ENCODE assay signal across 1 cellular context in the genomic region with DNA sequence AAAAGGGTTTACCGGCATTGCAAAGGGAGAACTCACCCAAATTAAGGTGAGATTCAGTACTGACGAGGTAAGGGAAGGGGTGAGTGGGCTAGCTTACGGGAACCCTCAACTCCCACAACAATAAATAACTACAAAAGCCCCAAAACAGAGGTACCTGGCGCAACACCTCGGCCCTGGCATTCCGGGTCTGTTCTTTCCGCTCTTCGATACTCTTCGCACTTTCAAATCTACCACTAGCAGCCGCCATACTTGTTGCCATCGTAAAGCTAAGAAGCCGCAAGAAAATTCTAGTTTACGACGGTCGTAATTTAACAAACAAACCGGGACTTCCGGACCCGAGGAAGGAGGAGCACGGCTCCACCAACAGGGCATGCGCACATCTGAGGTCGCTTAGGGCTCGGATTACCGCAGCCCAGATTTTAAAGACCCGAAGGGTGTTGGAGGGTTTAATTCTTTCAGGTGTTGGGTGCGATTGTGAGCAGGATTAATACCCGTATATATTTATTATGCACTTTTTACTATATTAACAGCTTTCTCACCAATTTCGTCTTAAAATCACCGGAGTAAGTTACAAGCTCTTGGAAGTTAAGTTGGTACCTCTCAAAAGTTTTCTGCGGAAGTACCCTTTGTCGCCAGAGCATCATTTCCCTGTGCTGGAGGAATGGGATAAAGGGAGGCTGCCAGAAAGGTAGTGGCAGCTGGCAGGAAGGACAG.
TF ChIP-seq lines count a peak whose summit lies in the region.

CWF19L2 (minus strand) TSS at position 268 of the 714 bp plus-strand sequence; CDS start at position 259, 9 bp downstream.

TF ChIP-seq in H1, 55 proteins besides CTCF, POLR2A, EP300 and RAD21:
- no peak for TF ChIP-seq ZNF274 (IDR thresholded peaks at IDR 0.05; ENCODE audit: borderline replicate concordance, extremely low read depth, low read length)
- TF ChIP-seq FOSL1 (IDR thresholded peaks at IDR 0.05; ENCODE audit: insufficient read depth, low read depth, low read length), result no peak
- TF ChIP-seq ATF3 (IDR thresholded peaks at IDR 0.05; ENCODE audit: insufficient read depth, low read depth, low read length), result peak; percentile 60; the same call in 1 of the 2 replicates
- TF ChIP-seq POU5F1 (IDR thresholded peaks at IDR 0.05; ENCODE audit: low read depth, low read length), result no peak
- TF ChIP-seq TAF1 (IDR thresholded peaks at IDR 0.05; ENCODE audit: low read depth, low read length), result peak; percentile 98
- TF ChIP-seq TAF7 (optimal IDR thresholded peaks at IDR 0.05; ENCODE audit: borderline replicate concordance, low read depth, low read length), result peak; percentile 44
- TF ChIP-seq SP2 (IDR thresholded peaks at IDR 0.05; ENCODE audit: low read length), result no peak
- no peak for TF ChIP-seq ATF2 (IDR thresholded peaks at IDR 0.05; ENCODE audit: low read length)
- peak; percentile 81 for TF ChIP-seq KDM5A (IDR thresholded peaks at IDR 0.05; ENCODE audit: low read length)
- no peak for TF ChIP-seq EGR1 (IDR thresholded peaks at IDR 0.05; ENCODE audit: borderline replicate concordance, low read depth, low read length)
- no peak for TF ChIP-seq RBBP5 (IDR thresholded peaks at IDR 0.05; ENCODE audit: borderline replicate concordance, low read depth, low read length)
- TF ChIP-seq ASH2L (IDR thresholded peaks at IDR 0.05; ENCODE audit: low read length), result peak; percentile 83
- TF ChIP-seq POLR2AphosphoS5 (IDR thresholded peaks at IDR 0.05; ENCODE audit: low read depth, low read length), result peak; percentile 43; the same call in 1 of the 2 replicates
- TF ChIP-seq PHF8 (conservative IDR thresholded peaks at IDR 0.05; ENCODE audit: low read depth, low read length), result peak; percentile 85
- no peak for TF ChIP-seq EZH2 (IDR thresholded peaks at IDR 0.05; ENCODE audit: low read depth, low read length, severe bottlenecking)
- TF ChIP-seq YY1 (IDR thresholded peaks at IDR 0.05; ENCODE audit: low read depth, low read length), result peak; percentile 96
- TF ChIP-seq KDM4A (IDR thresholded peaks at IDR 0.05; ENCODE audit: low read depth, low read length, severe bottlenecking), result peak; percentile 76
- TF ChIP-seq TBP (IDR thresholded peaks at IDR 0.05; ENCODE audit: low read depth, low read length), result peak; percentile 94
- no peak for TF ChIP-seq BACH1 (IDR thresholded peaks at IDR 0.05; ENCODE audit: low read length)
- peak; percentile 3; the same call in 1 of the 2 replicates for TF ChIP-seq CREB1 (IDR thresholded peaks at IDR 0.05)
- TF ChIP-seq, protein P1, sequence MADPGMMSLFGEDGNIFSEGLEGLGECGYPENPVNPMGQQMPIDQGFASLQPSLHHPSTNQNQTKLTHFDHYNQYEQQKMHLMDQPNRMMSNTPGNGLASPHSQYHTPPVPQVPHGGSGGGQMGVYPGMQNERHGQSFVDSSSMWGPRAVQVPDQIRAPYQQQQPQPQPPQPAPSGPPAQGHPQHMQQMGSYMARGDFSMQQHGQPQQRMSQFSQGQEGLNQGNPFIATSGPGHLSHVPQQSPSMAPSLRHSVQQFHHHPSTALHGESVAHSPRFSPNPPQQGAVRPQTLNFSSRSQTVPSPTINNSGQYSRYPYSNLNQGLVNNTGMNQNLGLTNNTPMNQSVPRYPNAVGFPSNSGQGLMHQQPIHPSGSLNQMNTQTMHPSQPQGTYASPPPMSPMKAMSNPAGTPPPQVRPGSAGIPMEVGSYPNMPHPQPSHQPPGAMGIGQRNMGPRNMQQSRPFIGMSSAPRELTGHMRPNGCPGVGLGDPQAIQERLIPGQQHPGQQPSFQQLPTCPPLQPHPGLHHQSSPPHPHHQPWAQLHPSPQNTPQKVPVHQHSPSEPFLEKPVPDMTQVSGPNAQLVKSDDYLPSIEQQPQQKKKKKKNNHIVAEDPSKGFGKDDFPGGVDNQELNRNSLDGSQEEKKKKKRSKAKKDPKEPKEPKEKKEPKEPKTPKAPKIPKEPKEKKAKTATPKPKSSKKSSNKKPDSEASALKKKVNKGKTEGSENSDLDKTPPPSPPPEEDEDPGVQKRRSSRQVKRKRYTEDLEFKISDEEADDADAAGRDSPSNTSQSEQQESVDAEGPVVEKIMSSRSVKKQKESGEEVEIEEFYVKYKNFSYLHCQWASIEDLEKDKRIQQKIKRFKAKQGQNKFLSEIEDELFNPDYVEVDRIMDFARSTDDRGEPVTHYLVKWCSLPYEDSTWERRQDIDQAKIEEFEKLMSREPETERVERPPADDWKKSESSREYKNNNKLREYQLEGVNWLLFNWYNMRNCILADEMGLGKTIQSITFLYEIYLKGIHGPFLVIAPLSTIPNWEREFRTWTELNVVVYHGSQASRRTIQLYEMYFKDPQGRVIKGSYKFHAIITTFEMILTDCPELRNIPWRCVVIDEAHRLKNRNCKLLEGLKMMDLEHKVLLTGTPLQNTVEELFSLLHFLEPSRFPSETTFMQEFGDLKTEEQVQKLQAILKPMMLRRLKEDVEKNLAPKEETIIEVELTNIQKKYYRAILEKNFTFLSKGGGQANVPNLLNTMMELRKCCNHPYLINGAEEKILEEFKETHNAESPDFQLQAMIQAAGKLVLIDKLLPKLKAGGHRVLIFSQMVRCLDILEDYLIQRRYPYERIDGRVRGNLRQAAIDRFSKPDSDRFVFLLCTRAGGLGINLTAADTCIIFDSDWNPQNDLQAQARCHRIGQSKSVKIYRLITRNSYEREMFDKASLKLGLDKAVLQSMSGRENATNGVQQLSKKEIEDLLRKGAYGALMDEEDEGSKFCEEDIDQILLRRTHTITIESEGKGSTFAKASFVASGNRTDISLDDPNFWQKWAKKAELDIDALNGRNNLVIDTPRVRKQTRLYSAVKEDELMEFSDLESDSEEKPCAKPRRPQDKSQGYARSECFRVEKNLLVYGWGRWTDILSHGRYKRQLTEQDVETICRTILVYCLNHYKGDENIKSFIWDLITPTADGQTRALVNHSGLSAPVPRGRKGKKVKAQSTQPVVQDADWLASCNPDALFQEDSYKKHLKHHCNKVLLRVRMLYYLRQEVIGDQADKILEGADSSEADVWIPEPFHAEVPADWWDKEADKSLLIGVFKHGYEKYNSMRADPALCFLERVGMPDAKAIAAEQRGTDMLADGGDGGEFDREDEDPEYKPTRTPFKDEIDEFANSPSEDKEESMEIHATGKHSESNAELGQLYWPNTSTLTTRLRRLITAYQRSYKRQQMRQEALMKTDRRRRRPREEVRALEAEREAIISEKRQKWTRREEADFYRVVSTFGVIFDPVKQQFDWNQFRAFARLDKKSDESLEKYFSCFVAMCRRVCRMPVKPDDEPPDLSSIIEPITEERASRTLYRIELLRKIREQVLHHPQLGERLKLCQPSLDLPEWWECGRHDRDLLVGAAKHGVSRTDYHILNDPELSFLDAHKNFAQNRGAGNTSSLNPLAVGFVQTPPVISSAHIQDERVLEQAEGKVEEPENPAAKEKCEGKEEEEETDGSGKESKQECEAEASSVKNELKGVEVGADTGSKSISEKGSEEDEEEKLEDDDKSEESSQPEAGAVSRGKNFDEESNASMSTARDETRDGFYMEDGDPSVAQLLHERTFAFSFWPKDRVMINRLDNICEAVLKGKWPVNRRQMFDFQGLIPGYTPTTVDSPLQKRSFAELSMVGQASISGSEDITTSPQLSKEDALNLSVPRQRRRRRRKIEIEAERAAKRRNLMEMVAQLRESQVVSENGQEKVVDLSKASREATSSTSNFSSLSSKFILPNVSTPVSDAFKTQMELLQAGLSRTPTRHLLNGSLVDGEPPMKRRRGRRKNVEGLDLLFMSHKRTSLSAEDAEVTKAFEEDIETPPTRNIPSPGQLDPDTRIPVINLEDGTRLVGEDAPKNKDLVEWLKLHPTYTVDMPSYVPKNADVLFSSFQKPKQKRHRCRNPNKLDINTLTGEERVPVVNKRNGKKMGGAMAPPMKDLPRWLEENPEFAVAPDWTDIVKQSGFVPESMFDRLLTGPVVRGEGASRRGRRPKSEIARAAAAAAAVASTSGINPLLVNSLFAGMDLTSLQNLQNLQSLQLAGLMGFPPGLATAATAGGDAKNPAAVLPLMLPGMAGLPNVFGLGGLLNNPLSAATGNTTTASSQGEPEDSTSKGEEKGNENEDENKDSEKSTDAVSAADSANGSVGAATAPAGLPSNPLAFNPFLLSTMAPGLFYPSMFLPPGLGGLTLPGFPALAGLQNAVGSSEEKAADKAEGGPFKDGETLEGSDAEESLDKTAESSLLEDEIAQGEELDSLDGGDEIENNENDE (IDR thresholded peaks at IDR 0.05; ENCODE audit: insufficient replicate concordance, low read length), result peak; percentile 51
- 0 out of 2 replicates have a peak, but pooled peaks have one; percentile 16 for TF ChIP-seq SP4 (IDR thresholded peaks at IDR 0.05; ENCODE audit: low read length)
- TF ChIP-seq CTBP2 (IDR thresholded peaks at IDR 0.05; ENCODE audit: borderline replicate concordance, insufficient read depth, insufficient read length, low read length), result no peak
